18 cellular contexts compared by ENCODE assay signal in genomic region chr17:28364665-28365363, GRCh38. TPM values are rescaled to one million over a fixed set of nuclear protein-coding genes. Genes with fewer than 3 reads are reported as not detected.
DNase-seq lines count a peak whose midpoint lies in the region; ATAC-seq, FAIRE-seq and TF ChIP-seq lines count a peak whose summit lies in the region.
"Had no signal": no experiment of that assay in that cellular context is flagged by ENCODE, and none has a peak within 500 bp of the region (broad histone marks: within the 10 kb centered on the region; RNA-seq: fewer than 3 reads in every experiment).

A gene with protein sequence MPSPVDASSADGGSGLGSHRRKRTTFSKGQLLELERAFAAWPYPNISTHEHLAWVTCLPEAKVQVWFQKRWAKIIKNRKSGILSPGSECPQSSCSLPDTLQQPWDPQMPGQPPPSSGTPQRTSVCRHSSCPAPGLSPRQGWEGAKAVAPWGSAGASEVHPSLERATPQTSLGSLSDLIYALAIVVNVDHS (minus strand): TSS chr17:28365199. CDS start chr17:28365151, 48 bp downstream.

- CTCF ChIA-PET in K562 (lab: Yijun Ruan, JAX; ENCODE audit: low intra/inter-chr PET ratio): no interaction called here

- H3K79me2 ChIP-seq in K562 (ENCODE audit: control insufficient read depth, insufficient read depth, low read length) (no peaks in the 10 kb centered on the region), trophoblast cell (ENCODE audit: control insufficient read depth, insufficient read depth, low read length, poor library complexity) (no peaks in the 10 kb centered on the region)

- no peak within 1 kb of the TSS for H3K14ac ChIP-seq in trophoblast cell (ENCODE audit: low read length)

- H3K4me1 ChIP-seq in K562 (replicated peaks in 1 of 2; ENCODE audit: control insufficient read depth in 2 of 2, insufficient read depth in 2 of 2, low read length in 2 of 2) (peaks cover 3 to 22% of the 10 kb centered on the region in 2 experiments; a peak in 4 of 5 replicates), trophoblast cell (ENCODE audit: control insufficient read depth in 1 of 2, insufficient read depth in 2 of 2, low read length in 2 of 2) (peaks cover 2 to 3% of the 10 kb centered on the region in 2 experiments), foreskin keratinocyte (no peaks in the 10 kb centered on the region)

- H3K4me3 ChIP-seq in K562 (no peak within 1 kb of the TSS), trophoblast cell (ENCODE audit: low read depth, low read length) (peak within 1 kb of the TSS; percentile 37)
- H3K4me3 ChIP-seq: BLaER1 had no signal

- FAIRE-seq in K562 (lab: Jason Lieb, UNC): no peak
- FAIRE-seq: H54 had no signal

- ATAC-seq in K562 (no peak), left lobe of liver (peak; percentile 55), GM21447 (IDR thresholded peaks at IDR 0.05; ENCODE audit: unreplicated experiment) (no peak), GM19452 (IDR thresholded peaks at IDR 0.05; ENCODE audit: unreplicated experiment) (no peak), foreskin keratinocyte (no peak)
- ATAC-seq: HCT116 had no signal

- peaks cover 42% of the 10 kb centered on the region for H3K36me3 ChIP-seq in K562 (ENCODE audit: control insufficient read depth, insufficient read depth, low read length)
- H3K36me3 ChIP-seq in trophoblast cell (ENCODE audit: control insufficient read depth in 1 of 2, insufficient read depth in 2 of 2, low read length in 2 of 2): peaks cover 21 to 42% of the 10 kb centered on the region in 2 experiments

- no peak within 1 kb of the TSS for H4K12ac ChIP-seq in trophoblast cell (ENCODE audit: low read depth, low read length)

- no peak for TF ChIP-seq RAD21 in K562 (CRISPR knock-in tag; conservative IDR thresholded peaks at IDR 0.05 in 1 of 2, IDR thresholded peaks at IDR 0.05 in 1 of 2)

- H3K9ac ChIP-seq in K562 (ENCODE audit: insufficient read depth in 1 of 2, low read depth in 2 of 2, low read length in 2 of 2) (peak within 1 kb of the TSS in 1 of 2 experiments; percentile 35; a peak in 2 of 4 replicates), trophoblast cell (ENCODE audit: low read length) (peak within 1 kb of the TSS; percentile 15)
- H3K9ac ChIP-seq: BLaER1 had no signal

- no peak within 1 kb of the TSS for H4K91ac ChIP-seq in trophoblast cell (ENCODE audit: low read depth, low read length)

- no TSS peak for BruUV-seq in K562 (replicated peaks; lab: Mats Ljungman, UMichigan)

- no peak within 1 kb of the TSS for H2AK5ac ChIP-seq in trophoblast cell (ENCODE audit: low read length)

- no peak within 1 kb of the TSS for H2BK12ac ChIP-seq in trophoblast cell (ENCODE audit: low read length)

- DNase-seq in D341Med (ENCODE audit: low spot score): peak; percentile 22
- no peak for DNase-seq in K562 (ENCODE audit: extremely low read depth in 1 of 4, low spot score in 3 of 4)
- DNase-seq in left lobe of liver (ENCODE audit: low spot score): peak; percentile 80
- no peak for DNase-seq in trophoblast cell
- DNase-seq in activated naive CD4-positive, alpha-beta T cell treated with Interleukin-2 at 50 U/mL for 16 hours: no peak
- no peak for DNase-seq in foreskin keratinocyte
- DNase-seq: AML-193; Caco-2; CD8-positive, alpha-beta memory T cell; IMR-90 had no signal

- H3K4ac ChIP-seq in trophoblast cell (ENCODE audit: low read depth, low read length): no peak within 1 kb of the TSS

- H3K27ac ChIP-seq in K562 (ENCODE audit: extremely low read depth, low read depth, low read length) (no peak within 1 kb of the TSS), trophoblast cell (ENCODE audit: low read depth, low read length) (no peak within 1 kb of the TSS), foreskin keratinocyte (no peak within 1 kb of the TSS)
- H3K27ac ChIP-seq: 22Rv1, BLaER1 had no signal

- 0 out of 2 replicates have a peak, but pooled peaks have one; percentile 21 for TF ChIP-seq POLR2A in K562 (conservative IDR thresholded peaks at IDR 0.05)

- no peak for TF ChIP-seq CTCF in K562 (IDR thresholded peaks at IDR 0.05 in 2 of 3, conservative IDR thresholded peaks at IDR 0.05 in 1 of 3; ENCODE audit: insufficient read depth in 2 of 3, low read depth in 1 of 3, low read length in 3 of 3)
- TF ChIP-seq CTCF in foreskin keratinocyte (conservative IDR thresholded peaks at IDR 0.05): no peak

- in situ Hi-C loops in K562 (cut with MboI): no loop called here

- POLR2A ChIA-PET in K562 (lab: Yijun Ruan, JAX): interaction anchor here (0.7 to 2.8 kb wide), 4 partner anchors 10 to 72 kb away, joined by 3 to 9 read pairs (median 6); no protein-coding TSS in a partner anchor

- no peaks in the 10 kb centered on the region for H3K9me3 ChIP-seq in K562 (replicated peaks; ENCODE audit: control insufficient read depth, insufficient read depth, low read depth, low read length)
- no peaks in the 10 kb centered on the region for H3K9me3 ChIP-seq in trophoblast cell (ENCODE audit: insufficient read depth, low read depth, low read length)
- H3K9me3 ChIP-seq: BLaER1, Caco-2 had no signal

- no peak within 1 kb of the TSS for H3K4me2 ChIP-seq in K562 (ENCODE audit: insufficient read depth, low read length)
- H3K4me2 ChIP-seq in trophoblast cell (ENCODE audit: low read length): no peak within 1 kb of the TSS
- H3K4me2 ChIP-seq: BLaER1 had no signal

- intact Hi-C loops in K562 (cut with micrococcal nuclease): no loop called here

- no peak within 1 kb of the TSS for H3K18ac ChIP-seq in trophoblast cell (ENCODE audit: low read length)

- 81% methylated on average over 12 of the region's 13 CpGs for WGBS in K562 (ENCODE audit: insufficient coverage, low coverage, missing lambda C conversion rate)
- no CpG with 5 or more reads among the region's 13 CpGs for WGBS in trophoblast cell (ENCODE audit: extremely low coverage, insufficient coverage, insufficient read length)

- no peak within 1 kb of the TSS for H4K8ac ChIP-seq in trophoblast cell (ENCODE audit: low read depth, low read length)

- H3K23ac ChIP-seq in trophoblast cell (ENCODE audit: low read length): no peak within 1 kb of the TSS

- no peaks in the 10 kb centered on the region for H3K27me3 ChIP-seq in K562 (ENCODE audit: control insufficient read depth in 2 of 2, insufficient read depth in 2 of 2, low read length in 2 of 2)
- H3K27me3 ChIP-seq in trophoblast cell (ENCODE audit: insufficient read depth, low read length): no peaks in the 10 kb centered on the region
- H3K27me3 ChIP-seq in foreskin keratinocyte: no peaks in the 10 kb centered on the region
- H3K27me3 ChIP-seq: BLaER1 had no signal

- H2BK5ac ChIP-seq in trophoblast cell (ENCODE audit: low read depth, low read length, poor library complexity): no peak within 1 kb of the TSS

- no peaks in the 10 kb centered on the region for H3K9me1 ChIP-seq in K562 (ENCODE audit: control insufficient read depth, insufficient read depth, low read length)

- H2BK120ac ChIP-seq in trophoblast cell (ENCODE audit: insufficient read depth, low read length, poor library complexity): no peak within 1 kb of the TSS

- 0 out of 2 replicates have a peak, but pooled peaks cover under 1% of the 10 kb centered on the region for H4K20me1 ChIP-seq in K562 (replicated peaks; ENCODE audit: control insufficient read depth, insufficient read depth, low read length)

- no peaks in the 10 kb centered on the region for H3K79me1 ChIP-seq in trophoblast cell (ENCODE audit: low read length)

- H2AFZ ChIP-seq in K562 (ENCODE audit: low read depth, low read length) (no peak within 1 kb of the TSS), trophoblast cell (ENCODE audit: insufficient read depth, low read length, poor library complexity) (no peak within 1 kb of the TSS)

- no peak for TF ChIP-seq EP300 in K562 (IDR thresholded peaks at IDR 0.05; ENCODE audit: low read length)

TF ChIP-seq in K562, 482 proteins besides CTCF, POLR2A, EP300 and RAD21:
- peak; percentile 29; the same call in 1 of the 2 replicates for TF ChIP-seq RBFOX2 (IDR thresholded peaks at IDR 0.05; ENCODE audit: low read depth, low read length)
- TF ChIP-seq NR3C1 (CRISPR knock-in tag; IDR thresholded peaks at IDR 0.05): no peak
- no peak for TF ChIP-seq CC2D1A (IDR thresholded peaks at IDR 0.05)
- peak; percentile 52 for TF ChIP-seq POLR2G (IDR thresholded peaks at IDR 0.05; ENCODE audit: low read depth, low read length)

RNA-seq across cellular contexts. Expression of the gene that starts here (rescaled TPM):
- total RNA-seq in K562 (2011; cell fraction: chromatin; rRNA removed; ENCODE audit: low replicate concordance): not detected in 2 replicates
- total RNA-seq in K562 (2011; cell fraction: nucleolus; rRNA removed): not detected in 2 replicates
- total RNA-seq in K562 (2011; cell fraction: nucleoplasm; rRNA removed): not detected in 2 replicates
- not detected in 2 replicates for total RNA-seq in K562 (2014; rRNA removed)
- total RNA-seq in K562 (2014; rRNA removed; fragmentation: Illumina TruSeq; extraction: Trizol): not detected in 2 replicates
- not detected in 2 replicates for total RNA-seq in K562 (2015; rRNA removed; fragmentation: Illumina TruSeq; extraction: Trizol)
- total RNA-seq in K562 (2021): not detected in 2 replicates
- polyA plus RNA-seq in K562 (2011; rRNA removed): not detected in 2 replicates
- polyA plus RNA-seq in K562 (2011; cell fraction: cytosol; rRNA removed): not detected in 2 replicates
- polyA plus RNA-seq in K562 (2011; cell fraction: nucleus; rRNA removed): not detected in 2 replicates
- polyA plus RNA-seq in K562 (2012): not detected in 2 replicates
- polyA plus RNA-seq in K562 (2014; fragmentation: Illumina TruSeq; extraction: Trizol): not detected in 2 replicates
- polyA plus RNA-seq in K562 (2014; fragmentation: Nextera tagmentation; extraction: Ambion mirVana): not detected
- not detected in 2 replicates for polyA plus RNA-seq in K562 (2014; rRNA removed)
- polyA minus RNA-seq in K562 (2011; rRNA and poly(A)+ RNA removed): not detected in 2 replicates
- not detected in 2 replicates for polyA minus RNA-seq in K562 (2011; cell fraction: cytosol; rRNA and poly(A)+ RNA removed)
- polyA minus RNA-seq in K562 (2011; cell fraction: nucleus; rRNA and poly(A)+ RNA removed): not detected in 2 replicates
- not detected for total RNA-seq in left lobe of liver
- polyA plus RNA-seq in trophoblast cell (2013): not detected in 2 replicates
- not detected in 2 replicates for total RNA-seq in foreskin keratinocyte
- not detected in 2 replicates for polyA plus RNA-seq in foreskin keratinocyte
- total RNA-seq: A673; Caco-2; CD8-positive, alpha-beta memory T cell; Daoy; IMR-90 had no signal
- polyA plus RNA-seq: CD8-positive, alpha-beta memory T cell; IMR-90 had no signal

Comparison
In these comparisons a context has a peak if more than half of its experiments do, and no peak if none do; other contexts are left out.
1. Peak in DNase-seq and ATAC-seq in left lobe of liver; RNA of the gene not detected or under 1 TPM.